Comparison of ENCODE assay signal across 28 cellular contexts in the genomic region with DNA sequence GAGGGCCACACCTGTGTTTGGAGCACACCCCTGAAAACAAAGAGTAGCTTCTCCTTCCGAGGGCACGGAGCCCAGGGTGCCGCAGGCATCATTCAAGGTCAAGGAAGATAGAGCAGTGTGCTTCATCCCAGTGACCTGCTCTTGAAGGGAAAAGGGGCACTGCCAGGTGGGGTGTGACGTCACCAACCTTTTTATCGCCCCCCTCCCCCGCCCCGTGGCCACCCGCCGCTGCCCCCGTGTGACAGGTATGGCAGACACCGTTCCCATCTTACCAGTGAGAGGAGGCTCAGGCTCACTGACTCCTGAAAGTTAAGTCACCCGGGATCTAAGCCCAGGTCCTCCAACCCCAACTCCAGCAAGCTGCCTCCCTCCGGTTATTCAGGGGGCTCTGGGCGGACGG.
"Had no signal": no experiment of that assay in that cellular context is flagged by ENCODE, and none has a peak within 500 bp of the region (broad histone marks: within the 10 kb centered on the region; RNA-seq: fewer than 3 reads in every experiment).

No MANE protein-coding gene starts in this region.

- H3K9me3 Mint-ChIP-seq: mesothelial cell of epicardium, nephron, type B pancreatic cell had no signal

- H3K27ac ChIP-seq: dorsolateral prefrontal cortex, esophagus muscularis mucosa, foreskin keratinocyte, gastroesophageal sphincter, heart left ventricle, hepatocyte, neural progenitor cell, prostate gland, right atrium auricular region, sigmoid colon, testis, tibial artery had no signal

- H3K36me3 Mint-ChIP-seq: memory B cell; mesothelial cell of epicardium; naive thymus-derived CD4-positive, alpha-beta T cell; stimulated activated memory B cell treated with anti-CD40 and anti-IgM and Interleukin-4, amounts not matched to agents 10 μg/mL and 1 μg/mL and 100 μg/mL, for 72 hours; type B pancreatic cell had no signal

- H3K4me3 ChIP-seq: dorsolateral prefrontal cortex, esophagus muscularis mucosa, gastroesophageal sphincter, heart left ventricle, hepatocyte, lung, neural progenitor cell, prostate gland, right atrium auricular region, sigmoid colon, testis, tibial artery had no signal

- H3K36me3 ChIP-seq: esophagus muscularis mucosa, gastroesophageal sphincter, heart left ventricle, neural progenitor cell, prostate gland, right atrium auricular region, sigmoid colon, tibial artery had no signal

- FAIRE-seq: endothelial cell of umbilical vein, keratinocyte had no signal

- H3K79me2 ChIP-seq: hepatocyte had no signal

- ATAC-seq: foreskin keratinocyte; gastroesophageal sphincter; heart left ventricle; naive thymus-derived CD4-positive, alpha-beta T cell; stimulated activated naive CD8-positive, alpha-beta T cell treated with anti-CD3 and anti-CD28 coated beads, Interleukin-15, Interleukin-2, amounts not matched to agents 100 U/mL and 50 U/mL, for 24 hours had no signal

- H3K4me1 ChIP-seq: foreskin keratinocyte, neural progenitor cell, prostate gland, right atrium auricular region, sigmoid colon, testis, tibial artery had no signal

- H3K9me3 ChIP-seq: esophagus muscularis mucosa, gastroesophageal sphincter, heart left ventricle, prostate gland, right atrium auricular region, sigmoid colon, testis, tibial artery had no signal

- H3K4me1 Mint-ChIP-seq: memory B cell; stimulated activated memory B cell treated with anti-CD40 and anti-IgM and Interleukin-4, amounts not matched to agents 10 μg/mL and 1 μg/mL and 100 μg/mL, for 72 hours had no signal

- H3K9ac ChIP-seq: neural progenitor cell had no signal

- H3K27ac Mint-ChIP-seq: memory B cell; mesothelial cell of epicardium; nephron; neural progenitor cell; stimulated activated memory B cell treated with anti-CD40 and anti-IgM and Interleukin-4, amounts not matched to agents 10 μg/mL and 1 μg/mL and 100 μg/mL, for 72 hours; type B pancreatic cell had no signal

- H3K27me3 Mint-ChIP-seq: naive thymus-derived CD4-positive, alpha-beta T cell had no signal

- H2AFZ ChIP-seq: hepatocyte, neural progenitor cell had no signal

- H3K27me3 ChIP-seq: dorsolateral prefrontal cortex, foreskin keratinocyte, gastroesophageal sphincter, hepatocyte, neural progenitor cell, right atrium auricular region, sigmoid colon, testis had no signal

- DNase-seq: cerebellar nuclear complex; dorsolateral prefrontal cortex; effector CD4-positive, alpha-beta T cell; foreskin keratinocyte; heart left ventricle; naive thymus-derived CD4-positive, alpha-beta T cell; nucleus accumbens; sigmoid colon; stimulated activated CD4-positive, alpha-beta T cell treated with anti-CD3 and anti-CD28 coated beads, Interleukin-2, amount 100 ng/mL, for 24 hours; stimulated activated CD4-positive, alpha-beta T cell treated with anti-CD3 and anti-CD28 coated beads, Interleukin-4, amount 100 ng/mL, for 24 hours; stimulated activated naive CD8-positive, alpha-beta T cell treated with anti-CD3 and anti-CD28 coated beads, Interleukin-15, Interleukin-2, amounts not matched to agents 100 U/mL and 50 U/mL, for 24 hours; substantia nigra; testis; tibial artery had no signal

- H3K4me2 ChIP-seq: hepatocyte, neural progenitor cell had no signal

- H3K4me3 Mint-ChIP-seq: memory B cell; mesothelial cell of epicardium; naive thymus-derived CD4-positive, alpha-beta T cell; nephron; neural progenitor cell; stimulated activated memory B cell treated with anti-CD40 and anti-IgM and Interleukin-4, amounts not matched to agents 10 μg/mL and 1 μg/mL and 100 μg/mL, for 72 hours; type B pancreatic cell had no signal
